In genomic region chr11:62627718-62628117, GRCh38 we compare ENCODE assay signal across 19 cellular contexts. TPM values are rescaled to one million over a fixed set of nuclear protein-coding genes. Genes with fewer than 3 reads are reported as not detected.
DNase-seq lines count a peak whose midpoint lies in the region; ATAC-seq, FAIRE-seq and TF ChIP-seq lines count a peak whose summit lies in the region.
"Had no signal": no experiment of that assay in that cellular context is flagged by ENCODE, and none has a peak within 500 bp of the region (broad histone marks: within the 10 kb centered on the region; RNA-seq: fewer than 3 reads in every experiment).

No MANE protein-coding gene starts in this region.

- H3K36me3 ChIP-seq in SK-N-SH (replicated peaks in 1 of 2; ENCODE audit: control insufficient read depth in 1 of 2, insufficient read depth in 2 of 2, low read length in 1 of 2) (peaks cover 25 to 59% of the 10 kb centered on the region in 2 experiments), tibial artery (peaks cover 70 to 82% (median 78%) of the 10 kb centered on the region in 3 donors)
- H3K36me3 ChIP-seq: uterus had no signal

- no peaks in the 10 kb centered on the region for H3K4me1 ChIP-seq in A549
- no peaks in the 10 kb centered on the region for H3K4me1 ChIP-seq in SK-N-SH (ENCODE audit: control insufficient read depth in 1 of 2, insufficient read depth in 2 of 2, low read depth in 1 of 2, low read length in 1 of 2)
- peaks cover 0 to 1% (median 0%) of the 10 kb centered on the region in 4 donors for H3K4me1 ChIP-seq in tibial artery
- H3K4me1 ChIP-seq: ascending aorta, uterus had no signal

- H3K4me3 ChIP-seq in A549 (no peak overlapping the region), SK-N-SH (ENCODE audit: low read depth in 2 of 2, low read length in 1 of 2) (no peak overlapping the region), choroid plexus epithelial cell (ENCODE audit: low read depth, low read length) (no peak overlapping the region), tibial artery (no peak overlapping the region)
- H3K4me3 ChIP-seq: ascending aorta, mucosa of descending colon, PC-9, stomach, uterus had no signal

- CTCF ChIA-PET in A549 (lab: Yijun Ruan, JAX), result interaction anchor here (0.6 to 1.8 kb wide), 5 partner anchors 11 to 33 kb away, joined by 3 to 5 read pairs (median 3); partner anchors contain the start of gene EML3
- CTCF ChIA-PET in SK-N-SH (lab: Yijun Ruan, JAX), result interaction anchor here (1.4 kb wide), 1 partner anchor 203 kb away, joined by 3 read pairs; no protein-coding TSS in a partner anchor

- H3K9me3 ChIP-seq in A549 (no peaks in the 10 kb centered on the region), SK-N-SH (no peaks in the 10 kb centered on the region), tibial artery (no peaks in the 10 kb centered on the region)
- H3K9me3 ChIP-seq: ascending aorta, mucosa of descending colon, stomach, uterus had no signal

- DNase-seq in A549 (ENCODE audit: low read depth in 1 of 2, low spot score in 1 of 2) (peak in 1 of 2 experiments; percentile 36), DMS114 treated with DMSO at 0.1 percent for 48 hours (lab: John Stamatoyannopoulos, UW; ENCODE audit: unreplicated experiment) (peak; percentile 26), SK-N-SH (no peak), choroid plexus epithelial cell (ENCODE audit: low read depth) (peak; percentile 37), tibial artery (no peak), hepatic stellate cell (ENCODE audit: low spot score) (no peak)
- no peak for DNase-seq in stimulated activated CD4-positive, alpha-beta T cell treated with anti-CD3 and anti-CD28 coated beads, Interleukin-2, amount 100 ng/mL, for 48 hours
- DNase-seq: activated CD4-positive, alpha-beta T cell treated with anti-CD3 and anti-CD28 coated beads, Interleukin-2, amount 50 U/mL, for 4 hours; hypothalamus; left colon; mucosa of descending colon; NCI-H1436; PC-9; small intestine; stomach; uterus had no signal

- POLR2A ChIA-PET in A549 (lab: Yijun Ruan, JAX), result no interaction called here
- POLR2A ChIA-PET in SK-N-SH (lab: Yijun Ruan, JAX), result no interaction called here

- FAIRE-seq in A549 (lab: Jason Lieb, UNC), result no peak
- FAIRE-seq: H54, small intestine had no signal

- WGBS in A549 (ENCODE audit: missing lambda C conversion rate), result 88% methylated on average over 2 of the region's 2 CpGs
- WGBS in SK-N-SH (ENCODE audit: low lambda C conversion rate), result 93% methylated on average over 2 of the region's 2 CpGs

- TF ChIP-seq EP300 in A549 (IDR thresholded peaks at IDR 0.05) (no peak), SK-N-SH (IDR thresholded peaks at IDR 0.05; ENCODE audit: borderline replicate concordance in 1 of 2, low read depth in 1 of 2, low read length in 1 of 2) (no peak)

- peak; percentile 42 to 64; a peak in 4 of 6 replicates for ATAC-seq in A549
- ATAC-seq in HG03565 (IDR thresholded peaks at IDR 0.05; ENCODE audit: unreplicated experiment), result no peak
- ATAC-seq: left colon, mucosa of descending colon had no signal

- TF ChIP-seq RAD21 in A549 (conservative IDR thresholded peaks at IDR 0.05 in 1 of 2, IDR thresholded peaks at IDR 0.05 in 1 of 2) (no peak), SK-N-SH (IDR thresholded peaks at IDR 0.05; ENCODE audit: low read length) (0 out of 2 replicates have a peak, but pooled peaks have one; percentile 19)

- H3K27me3 ChIP-seq in SK-N-SH (ENCODE audit: insufficient read depth) (no peaks in the 10 kb centered on the region), tibial artery (no peaks in the 10 kb centered on the region)
- H3K27me3 ChIP-seq: ascending aorta, stomach, uterus had no signal

- intact Hi-C loops in tibial artery (cut with DNase I; ENCODE audit: low total_unique reads), result no loop called here

- H3K9me2 ChIP-seq in SK-N-SH, result no peaks in the 10 kb centered on the region

- no peak overlapping the region for H3K9ac ChIP-seq in SK-N-SH

- no peak overlapping the region for H2AFZ ChIP-seq in SK-N-SH (ENCODE audit: low read depth)
- H2AFZ ChIP-seq: PC-9 had no signal

- TF ChIP-seq POLR2A in A549 (IDR thresholded peaks at IDR 0.05; ENCODE audit: low read length), result no peak

- no peaks in the 10 kb centered on the region for H4K20me1 ChIP-seq in SK-N-SH (ENCODE audit: insufficient read depth)

- H3K79me2 ChIP-seq in SK-N-SH (ENCODE audit: insufficient read depth), result no peaks in the 10 kb centered on the region

- no peak for TF ChIP-seq CTCF in A549 (IDR thresholded peaks at IDR 0.05)
- TF ChIP-seq CTCF in SK-N-SH (IDR thresholded peaks at IDR 0.05), result 0 out of 2 replicates have a peak, but pooled peaks have one; percentile 9
- TF ChIP-seq CTCF in choroid plexus epithelial cell (conservative IDR thresholded peaks at IDR 0.05; ENCODE audit: low read depth, low read length), result peak; percentile 29
- TF ChIP-seq CTCF in tibial artery (IDR thresholded peaks at IDR 0.05), result no peak

- H3K27ac ChIP-seq in A549, result no peak overlapping the region
- H3K27ac ChIP-seq in SK-N-SH (ENCODE audit: low read depth in 2 of 2, low read length in 1 of 2), result no peak overlapping the region
- H3K27ac ChIP-seq in tibial artery, result no peak overlapping the region
- H3K27ac ChIP-seq: ascending aorta, PC-9, stomach, uterus had no signal

- peaks cover 19% of the 10 kb centered on the region for H3F3A ChIP-seq in SK-N-SH (replicated peaks; ENCODE audit: insufficient read depth)

- H3K4me2 ChIP-seq in A549 (no peak overlapping the region), SK-N-SH (no peak overlapping the region)
- H3K4me2 ChIP-seq: PC-9 had no signal

TF ChIP-seq in A549, 52 proteins besides CTCF, POLR2A, EP300 and RAD21 (continues in another document):
- TF ChIP-seq EHF (CRISPR knock-in tag; IDR thresholded peaks at IDR 0.05) (no peak), RFX5 (IDR thresholded peaks at IDR 0.05) (no peak), CEBPB (IDR thresholded peaks at IDR 0.05) (no peak), NPAS2 (CRISPR knock-in tag; IDR thresholded peaks at IDR 0.05; ENCODE audit: borderline replicate concordance) (no peak)

TF ChIP-seq in SK-N-SH, 30 proteins besides CTCF, POLR2A, EP300 and RAD21:
- TF ChIP-seq ELF1 (IDR thresholded peaks at IDR 0.05), result no peak
- TF ChIP-seq SIN3A (IDR thresholded peaks at IDR 0.05; ENCODE audit: borderline replicate concordance, low read depth, low read length), result no peak
- TF ChIP-seq GATA2 (CRISPR knock-in tag; IDR thresholded peaks at IDR 0.05), result no peak
- no peak for TF ChIP-seq GABPA (IDR thresholded peaks at IDR 0.05; ENCODE audit: low read depth)
- no peak for TF ChIP-seq TEAD4 (IDR thresholded peaks at IDR 0.05; ENCODE audit: borderline replicate concordance, insufficient read depth)
- TF ChIP-seq YY1 (IDR thresholded peaks at IDR 0.05; ENCODE audit: low read depth), result no peak
- no peak for TF ChIP-seq FOXM1 (IDR thresholded peaks at IDR 0.05; ENCODE audit: low read depth)

RNA-seq across cellular contexts. Expression of gene B3GAT3, which starts 5.9 kb away (rescaled TPM):
- 19.0 and 20.5 TPM in 2 replicates for polyA plus RNA-seq in A549 (2011; rRNA removed)
- 55.2 and 77.9 TPM in 2 replicates for polyA plus RNA-seq in A549 (2012; cell fraction: cytosol; rRNA removed)
- polyA plus RNA-seq in A549 (2012; cell fraction: nucleus; rRNA removed), result 113 and 130 TPM in 2 replicates
- polyA plus RNA-seq in A549 (2017; fragmentation: RNase III; extraction: RNeasy Plus Mini Kit Qiagen cat#74134 plus additional on column Dnase treatment), result 38.1 to 41.0 TPM (median 40.9 TPM) in 3 replicates
- polyA minus RNA-seq in A549 (2011; rRNA and poly(A)+ RNA removed), result 8.6 and 10.7 TPM in 2 replicates
- polyA plus RNA-seq in SK-N-SH (2012; rRNA removed), result 104 and 116 TPM in 2 replicates
- 48.0 and 73.2 TPM in 2 replicates for polyA plus RNA-seq in SK-N-SH (2012; cell fraction: cytosol; rRNA removed)
- polyA plus RNA-seq in SK-N-SH (2012; cell fraction: nucleus; rRNA removed), result 180 and 242 TPM in 2 replicates

RNA-seq across cellular contexts. Expression of gene ROM1, which starts 14.7 kb away (rescaled TPM):
- 0.92 and 1.6 TPM in 2 replicates for polyA plus RNA-seq in A549 (2011; rRNA removed)
- 2.0 and 2.4 TPM in 2 replicates for polyA plus RNA-seq in A549 (2012; cell fraction: cytosol; rRNA removed)
- polyA plus RNA-seq in A549 (2012; cell fraction: nucleus; rRNA removed), result 1.7 and 1.8 TPM in 2 replicates
- 2.8 to 3.7 TPM (median 3.2 TPM) in 3 replicates for polyA plus RNA-seq in A549 (2017; fragmentation: RNase III; extraction: RNeasy Plus Mini Kit Qiagen cat#74134 plus additional on column Dnase treatment)
- 0.24 and 0.37 TPM in 2 replicates for polyA minus RNA-seq in A549 (2011; rRNA and poly(A)+ RNA removed)
- polyA plus RNA-seq in SK-N-SH (2012; rRNA removed), result 7.3 and 7.9 TPM in 2 replicates
- polyA plus RNA-seq in SK-N-SH (2012; cell fraction: cytosol; rRNA removed), result 5.3 and 6.3 TPM in 2 replicates
- polyA plus RNA-seq in SK-N-SH (2012; cell fraction: nucleus; rRNA removed), result 6.0 and 8.2 TPM in 2 replicates

RNA-seq across cellular contexts. Expression of gene EML3, which starts 15.1 kb away (rescaled TPM):
- polyA plus RNA-seq in A549 (2011; rRNA removed) (15.2 and 19.7 TPM in 2 replicates), A549 (2017; fragmentation: RNase III; extraction: RNeasy Plus Mini Kit Qiagen cat#74134 plus additional on column Dnase treatment) (21.4 to 28.0 TPM (median 27.2 TPM) in 3 replicates), SK-N-SH (2012; rRNA removed) (43.0 and 47.8 TPM in 2 replicates)
- 16.7 and 22.6 TPM in 2 replicates for polyA plus RNA-seq in A549 (2012; cell fraction: cytosol; rRNA removed)
- polyA plus RNA-seq in A549 (2012; cell fraction: nucleus; rRNA removed), result 124 and 129 TPM in 2 replicates
- 15.4 and 16.7 TPM in 2 replicates for polyA minus RNA-seq in A549 (2011; rRNA and poly(A)+ RNA removed)
- 14.5 and 19.5 TPM in 2 replicates for polyA plus RNA-seq in SK-N-SH (2012; cell fraction: cytosol; rRNA removed)
- polyA plus RNA-seq in SK-N-SH (2012; cell fraction: nucleus; rRNA removed), result 247 and 252 TPM in 2 replicates

RNA-seq across cellular contexts. Expression of gene GANAB, which starts 18.7 kb away (rescaled TPM):
- polyA plus RNA-seq in A549 (2011; rRNA removed) (215 and 308 TPM in 2 replicates), A549 (2017; fragmentation: RNase III; extraction: RNeasy Plus Mini Kit Qiagen cat#74134 plus additional on column Dnase treatment) (206 to 220 TPM (median 214 TPM) in 3 replicates), SK-N-SH (2012; rRNA removed) (275 and 332 TPM in 2 replicates)
- 99.8 and 131 TPM in 2 replicates for polyA plus RNA-seq in A549 (2012; cell fraction: cytosol; rRNA removed)
- polyA plus RNA-seq in A549 (2012; cell fraction: nucleus; rRNA removed), result 296 and 402 TPM in 2 replicates
- 349 and 410 TPM in 2 replicates for polyA minus RNA-seq in A549 (2011; rRNA and poly(A)+ RNA removed)
- 181 and 227 TPM in 2 replicates for polyA plus RNA-seq in SK-N-SH (2012; cell fraction: cytosol; rRNA removed)
- 256 and 415 TPM in 2 replicates for polyA plus RNA-seq in SK-N-SH (2012; cell fraction: nucleus; rRNA removed)

RNA-seq across cellular contexts. Expression of gene INTS5, which starts 25.4 kb away (rescaled TPM):
- polyA plus RNA-seq in A549 (2011; rRNA removed), result 9.7 and 12.3 TPM in 2 replicates
- 10.4 and 14.0 TPM in 2 replicates for polyA plus RNA-seq in A549 (2012; cell fraction: cytosol; rRNA removed)
- polyA plus RNA-seq in A549 (2012; cell fraction: nucleus; rRNA removed), result 17.4 and 19.4 TPM in 2 replicates
- polyA plus RNA-seq in A549 (2017; fragmentation: RNase III; extraction: RNeasy Plus Mini Kit Qiagen cat#74134 plus additional on column Dnase treatment), result 11.2 to 11.8 TPM (median 11.3 TPM) in 3 replicates
- polyA minus RNA-seq in A549 (2011; rRNA and poly(A)+ RNA removed), result 20.5 and 25.3 TPM in 2 replicates
- polyA plus RNA-seq in SK-N-SH (2012; rRNA removed), result 11.7 and 13.4 TPM in 2 replicates
- 5.9 and 9.8 TPM in 2 replicates for polyA plus RNA-seq in SK-N-SH (2012; cell fraction: cytosol; rRNA removed)
- 9.3 and 10.5 TPM in 2 replicates for polyA plus RNA-seq in SK-N-SH (2012; cell fraction: nucleus; rRNA removed)

Comparison
In these comparisons a context has a peak if more than half of its experiments do, and no peak if none do; other contexts are left out.
1. DNase-seq: peak in DMS114 treated with DMSO at 0.1 percent for 48 hours (single experiment) and choroid plexus epithelial cell (single experiment); none in SK-N-SH (single experiment), tibial artery (0 of 2), hepatic stellate cell (single experiment) and stimulated activated CD4-positive, alpha-beta T cell treated with anti-CD3 and anti-CD28 coated beads, Interleukin-2, amount 100 ng/mL, for 48 hours (0 of 2).
2. CTCF ChIP-seq: peak in SK-N-SH (single experiment) and choroid plexus epithelial cell (single experiment); none in A549 (single experiment) and tibial artery (0 of 2).
3. Of the 12 proteins assayed by ChIP-seq in both A549 and SK-N-SH: peak only in A549: none; only in SK-N-SH: CTCF and RAD21; in both: none; in neither: 10.